ENCODE assay signal across 9 cellular contexts in the genomic region with DNA sequence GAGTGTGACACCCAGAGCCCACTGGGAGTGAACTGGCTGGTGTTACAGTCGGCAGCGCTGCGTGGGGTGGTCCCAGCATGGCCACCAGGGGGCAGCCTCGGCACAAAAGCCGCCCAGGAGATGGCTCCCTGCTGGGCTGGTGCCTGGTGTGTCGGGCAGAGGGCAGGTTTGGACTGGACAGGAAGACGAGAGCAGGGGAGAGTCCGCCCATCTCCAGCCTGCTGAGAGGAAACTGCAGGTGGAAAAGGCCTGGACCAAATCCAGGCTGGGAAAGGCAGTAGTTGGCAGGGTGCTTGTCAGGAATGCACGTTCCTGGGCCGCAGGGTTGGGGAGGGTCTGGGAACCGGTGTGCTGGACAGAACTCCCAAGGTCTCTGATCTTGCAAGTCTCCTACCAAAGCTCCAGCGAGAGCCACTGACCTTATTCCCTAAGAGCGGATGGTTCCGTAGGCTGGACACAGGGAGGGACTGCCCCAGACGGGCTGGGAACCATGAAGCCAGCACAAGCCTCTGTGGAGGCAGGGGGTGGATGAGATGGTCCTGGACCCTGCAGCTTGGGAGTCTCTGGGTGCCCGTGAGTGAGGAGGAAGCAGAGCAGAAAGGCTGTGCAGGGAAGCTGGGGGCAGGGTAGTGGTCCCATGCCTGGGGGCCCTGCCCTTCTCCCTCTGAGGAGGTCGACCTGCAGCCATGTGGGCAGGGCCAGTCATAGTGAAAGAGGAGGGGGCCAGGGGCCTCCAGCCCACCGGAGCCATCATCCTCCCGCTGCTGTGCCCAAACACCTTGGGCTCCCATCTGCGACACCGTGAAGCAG. TPM values are rescaled to one million over a fixed set of nuclear protein-coding genes. Genes with fewer than 3 reads are reported as not detected.
A peak's percentile ranks its signal among the peaks of the same experiment; 100 is the strongest.
DNase-seq lines count a peak whose midpoint lies in the region; ATAC-seq, FAIRE-seq and TF ChIP-seq lines count a peak whose summit lies in the region.
"Had no signal": no experiment of that assay in that cellular context is flagged by ENCODE, and none has a peak within 500 bp of the region (broad histone marks: within the 10 kb centered on the region; RNA-seq: fewer than 3 reads in every experiment).

No MANE protein-coding gene starts in this region.

- no peak for ATAC-seq in HG03139 (IDR thresholded peaks at IDR 0.05; ENCODE audit: unreplicated experiment)

- H3K9me3 ChIP-seq in H1 (ENCODE audit: insufficient read depth in 2 of 2, low read depth in 1 of 2, low read length in 1 of 2): no peaks in the 10 kb centered on the region

- H3K4me1 ChIP-seq in H1 (replicated peaks in 1 of 4; ENCODE audit: control insufficient read depth in 3 of 4, insufficient read depth in 4 of 4, low read length in 3 of 4): peaks cover 0 to 11% (median 9%) of the 10 kb centered on the region in 4 experiments; a peak in 5 of 7 replicates

- H2BK120ac ChIP-seq in H1 (replicated peaks; ENCODE audit: low read depth, low read length): no peak overlapping the region

- CTCF ChIA-PET in Calu3 (lab: Charles Lee) (interaction anchor here (1.0 kb wide), 1 partner anchor 9 kb away, joined by 5 read pairs; no protein-coding TSS in a partner anchor), HEK293T (lab: Yijun Ruan, JAX) (interaction anchor here (0.9 to 5.3 kb wide), 8 partner anchors 8 to 72 kb away, joined by 3 to 42 read pairs (median 4); partner anchors contain the start of gene CLBA1), H1 (lab: Charles Lee; ENCODE audit: partially characterized antibody) (interaction anchor here (0.8 to 11.5 kb wide), 29 partner anchors 8 to 416 kb away, joined by 3 to 161 read pairs (median 4); partner anchors contain the start of gene CLBA1)

- no peak overlapping the region for H4K5ac ChIP-seq in H1 (ENCODE audit: insufficient read length, low read depth, low read length)

- no peak overlapping the region for H2BK5ac ChIP-seq in H1 (ENCODE audit: low read depth, low read length)

- peak overlapping the region; percentile 53; the same call in 1 of the 2 replicates for H2BK15ac ChIP-seq in H1 (ENCODE audit: low read length)

- H2AFZ ChIP-seq in H1 (ENCODE audit: low read length): no peak overlapping the region

- intact Hi-C loops in Calu3 (cut with micrococcal nuclease; ENCODE audit: unreplicated experiment): loop anchor here (2.0 to 10.0 kb wide), 2 partner anchors 82 to 110 kb away; no protein-coding TSS in a partner anchor

- FAIRE-seq in H1 (lab: Jason Lieb, UNC): no peak

- peak; percentile 91 for TF ChIP-seq CTCF in Calu3 (IDR thresholded peaks at IDR 0.05; ENCODE audit: unreplicated experiment)
- TF ChIP-seq CTCF in H1 (IDR thresholded peaks at IDR 0.05; ENCODE audit: control extremely low read depth in 1 of 3, insufficient read depth in 1 of 3, low read depth in 1 of 3, low read length in 3 of 3): peak in 2 of 3 experiments; percentile 85 to 93; a peak in 3 of 4 replicates

- POLR2A ChIA-PET in HEK293T (lab: Yijun Ruan, JAX) (no interaction called here), H1 (lab: Charles Lee; ENCODE audit: partially characterized antibody) (interaction anchor here (1.1 kb wide), 1 partner anchor 43 kb away, joined by 3 read pairs; no protein-coding TSS in a partner anchor)

- peak; percentile 93 for DNase-seq in Calu3
- peak; percentile 82 for DNase-seq in HEK293T (ENCODE audit: extremely low spot score)
- peak; percentile 68 for DNase-seq in NOMO-1 treated with DMSO at 0.1 percent for 48 hours (lab: John Stamatoyannopoulos, UW; ENCODE audit: unreplicated experiment)
- DNase-seq in activated CD8-positive, alpha-beta memory T cell treated with anti-CD3 and anti-CD28 coated beads for 48 hours (ENCODE audit: low read depth in 2 of 3, low spot score in 2 of 3): peak; percentile 62 to 94 (median 88)
- DNase-seq in H1 (ENCODE audit: low read depth in 1 of 2, low spot score in 2 of 2): peak in 1 of 2 experiments; percentile 90
- DNase-seq in midbrain (lab: John Stamatoyannopoulos, UW): peak; percentile 51
- DNase-seq in stimulated activated CD8-positive, alpha-beta memory T cell treated with anti-CD3 and anti-CD28 coated beads, Interleukin-4, amount 100 ng/mL, for 4 hours (ENCODE audit: low read depth in 2 of 2, low spot score in 1 of 2): peak; percentile 61 to 79

- peaks cover 57% of the 10 kb centered on the region for H3K36me3 Mint-ChIP-seq in Calu3 (ENCODE audit: insufficient read depth, unreplicated experiment)

- no peaks in the 10 kb centered on the region; a peak in 1 of 8 replicates for H3K36me3 ChIP-seq in H1 (ENCODE audit: control insufficient read depth in 2 of 4, insufficient read depth in 4 of 4, low read length in 3 of 4)

- no peak overlapping the region for H2BK12ac ChIP-seq in H1 (ENCODE audit: low read depth, low read length)

- no peak overlapping the region for H3K9ac ChIP-seq in H1 (replicated peaks in 1 of 4; ENCODE audit: extremely low read depth in 1 of 4, low read depth in 3 of 4, low read length in 3 of 4)

- H3K4me3 Mint-ChIP-seq in Calu3 (ENCODE audit: low read depth, unreplicated experiment): peak overlapping the region; percentile 92

- H3K56ac ChIP-seq in H1 (replicated peaks; ENCODE audit: insufficient read length, low read depth, low read length): no peak overlapping the region

- H3K23ac ChIP-seq in H1 (ENCODE audit: insufficient read length): no peak overlapping the region

- H3K18ac ChIP-seq in H1 (ENCODE audit: extremely low read depth, low read length): no peak overlapping the region

- no peak for TF ChIP-seq POLR2A in H1 (IDR thresholded peaks at IDR 0.05; ENCODE audit: control extremely low read depth in 1 of 2, low read depth in 2 of 2, low read length in 2 of 2)

- TF ChIP-seq EP300 in H1 (IDR thresholded peaks at IDR 0.05; ENCODE audit: borderline replicate concordance in 1 of 2, low read depth in 2 of 2, low read length in 2 of 2): no peak

- no peak overlapping the region for H2BK20ac ChIP-seq in H1 (ENCODE audit: low read length)

- H3K4me1 Mint-ChIP-seq in Calu3 (ENCODE audit: low read depth, unreplicated experiment): peaks cover 52% of the 10 kb centered on the region

- H3K27ac Mint-ChIP-seq in Calu3 (ENCODE audit: unreplicated experiment): peak overlapping the region; percentile 54

- no peaks in the 10 kb centered on the region for H3K27me3 Mint-ChIP-seq in Calu3 (ENCODE audit: unreplicated experiment)

- H3K9me3 Mint-ChIP-seq in Calu3 (ENCODE audit: low read depth, unreplicated experiment): no peaks in the 10 kb centered on the region

- WGBS in H1 (ENCODE audit: extremely low coverage in 1 of 2, insufficient coverage in 1 of 2, insufficient read length in 1 of 2, insufficient replicate concordance in 2 of 2, low coverage in 1 of 2, low lambda C conversion rate in 2 of 2, missing lambda C conversion rate in 1 of 2), 2 experiments: 54% methylated on average over 19 of the region's 21 CpGs; no CpG with 5 or more reads in 1 of the 2 experiments

- no peaks in the 10 kb centered on the region for H3K79me1 ChIP-seq in H1 (ENCODE audit: low read depth, low read length)

- H2AK5ac ChIP-seq in H1 (ENCODE audit: low read depth, low read length): no peak overlapping the region

- no peak overlapping the region for H3K4me3 ChIP-seq in H1 (ENCODE audit: extremely low read depth in 1 of 4, insufficient read depth in 2 of 4, low read depth in 3 of 4, low read length in 4 of 4)

- peaks cover 10% of the 10 kb centered on the region; the same call in 1 of the 2 replicates for H3K23me2 ChIP-seq in H1 (ENCODE audit: low read depth, low read length)

- no TSS peak for BruUV-seq in Calu3 (replicated peaks; lab: Mats Ljungman, UMichigan)

- no peaks in the 10 kb centered on the region for H3K79me2 ChIP-seq in H1 (ENCODE audit: control insufficient read depth in 1 of 2, insufficient read depth in 2 of 2, low read length in 2 of 2)

- H4K20me1 ChIP-seq in H1 (replicated peaks in 1 of 2; ENCODE audit: control insufficient read depth in 1 of 2, insufficient read depth in 2 of 2, low read length in 2 of 2): peaks cover 4 to 13% of the 10 kb centered on the region in 2 experiments

- no peak overlapping the region for H3K4ac ChIP-seq in H1 (replicated peaks; ENCODE audit: insufficient read length, low read depth, low read length)

- H4K8ac ChIP-seq in H1 (ENCODE audit: extremely low read depth, insufficient read depth, low read length): peak overlapping the region; percentile 3

- no peak overlapping the region for H3K4me2 ChIP-seq in H1 (ENCODE audit: insufficient read depth in 1 of 2, low read depth in 2 of 2, low read length in 2 of 2)

- H4K91ac ChIP-seq in H1 (replicated peaks; ENCODE audit: insufficient read length, low read length): no peak overlapping the region

- peaks cover 18 to 38% (median 31%) of the 10 kb centered on the region in 4 experiments for H3K27me3 ChIP-seq in H1 (replicated peaks in 1 of 4; ENCODE audit: control insufficient read depth in 3 of 4, extremely low read depth in 1 of 4, insufficient read depth in 3 of 4, low read length in 3 of 4)

- H3K14ac ChIP-seq in H1 (ENCODE audit: insufficient read length): no peak overlapping the region

- no peak overlapping the region for H3K27ac ChIP-seq in H1 (ENCODE audit: low read depth, low read length)

- TF ChIP-seq RAD21 in H1 (IDR thresholded peaks at IDR 0.05 in 1 of 2, conservative IDR thresholded peaks at IDR 0.05 in 1 of 2; ENCODE audit: low read depth in 2 of 2, low read length in 2 of 2): peak; percentile 73 to 85

RNA-seq across cellular contexts. Expression of gene AHNAK2, which starts 1.8 kb away (rescaled TPM):
- 42.0 and 56.5 TPM in 2 replicates for total RNA-seq in Calu3 (2022)
- total RNA-seq in H1 (2021; fragmentation: NEBNext Ultra II Directional; extraction: Animal tissue kit (Norgen Biotek cat#: 25700)): 1.5 and 2.0 TPM in 2 replicates
- 0.64 and 0.95 TPM in 2 replicates for polyA plus RNA-seq in H1 (2011; rRNA removed)
- 0.67 TPM for polyA plus RNA-seq in H1 (2011; cell fraction: cytosol; rRNA removed)
- polyA plus RNA-seq in H1 (2011; cell fraction: nucleus; rRNA removed): 4.3 TPM
- 1.2 to 2.0 TPM (median 1.7 TPM) in 4 replicates for polyA plus RNA-seq in H1 (2012, experiment 1 of 2)
- polyA plus RNA-seq in H1 (2012, experiment 2 of 2): 0.55 TPM
- 0.99 TPM for polyA plus RNA-seq in H1 (2013, experiment 1 of 2)
- polyA plus RNA-seq in H1 (2013, experiment 2 of 2): 0.96 TPM
- 3.2 and 4.3 TPM in 2 replicates for polyA minus RNA-seq in H1 (2011; rRNA and poly(A)+ RNA removed)
- polyA minus RNA-seq in H1 (2011; cell fraction: cytosol; rRNA and poly(A)+ RNA removed): 2.9 TPM
- 4.9 TPM for polyA minus RNA-seq in H1 (2011; cell fraction: nucleus; rRNA and poly(A)+ RNA removed)

RNA-seq across cellular contexts. Expression of gene CLBA1, which starts 9.2 kb away (rescaled TPM):
- total RNA-seq in Calu3 (2022): 12.8 and 13.8 TPM in 2 replicates
- 2.1 and 2.4 TPM in 2 replicates for total RNA-seq in H1 (2021; fragmentation: NEBNext Ultra II Directional; extraction: Animal tissue kit (Norgen Biotek cat#: 25700))
- 1.6 and 2.3 TPM in 2 replicates for polyA plus RNA-seq in H1 (2011; rRNA removed)
- polyA plus RNA-seq in H1 (2011; cell fraction: cytosol; rRNA removed): 3.1 TPM
- 4.8 TPM for polyA plus RNA-seq in H1 (2011; cell fraction: nucleus; rRNA removed)
- polyA plus RNA-seq in H1 (2012, experiment 1 of 2): 2.8 to 3.4 TPM (median 3.1 TPM) in 4 replicates
- 2.1 TPM for polyA plus RNA-seq in H1 (2012, experiment 2 of 2)
- polyA plus RNA-seq in H1 (2013, experiment 1 of 2): 2.3 TPM
- 2.6 TPM for polyA plus RNA-seq in H1 (2013, experiment 2 of 2)
- polyA minus RNA-seq in H1 (2011; rRNA and poly(A)+ RNA removed): 1.8 TPM in 2 replicates
- 3.2 TPM for polyA minus RNA-seq in H1 (2011; cell fraction: cytosol; rRNA and poly(A)+ RNA removed)
- 2.4 TPM for polyA minus RNA-seq in H1 (2011; cell fraction: nucleus; rRNA and poly(A)+ RNA removed)

RNA-seq across cellular contexts. Expression of gene CDCA4, which starts 44.5 kb away (rescaled TPM):
- 28.9 and 32.4 TPM in 2 replicates for total RNA-seq in Calu3 (2022)
- 48.6 and 49.9 TPM in 2 replicates for total RNA-seq in H1 (2021; fragmentation: NEBNext Ultra II Directional; extraction: Animal tissue kit (Norgen Biotek cat#: 25700))
- polyA plus RNA-seq in H1 (2011; rRNA removed): 62.4 and 80.6 TPM in 2 replicates
- 50.8 TPM for polyA plus RNA-seq in H1 (2011; cell fraction: cytosol; rRNA removed)
- 39.8 TPM for polyA plus RNA-seq in H1 (2011; cell fraction: nucleus; rRNA removed)
- polyA plus RNA-seq in H1 (2012, experiment 1 of 2): 37.3 to 58.6 TPM (median 48.3 TPM) in 4 replicates
- polyA plus RNA-seq in H1 (2012, experiment 2 of 2): 47.6 TPM
- 33.4 TPM for polyA plus RNA-seq in H1 (2013, experiment 1 of 2)
- polyA plus RNA-seq in H1 (2013, experiment 2 of 2): 33.4 TPM
- 29.7 and 32.5 TPM in 2 replicates for polyA minus RNA-seq in H1 (2011; rRNA and poly(A)+ RNA removed)
- 32.9 TPM for polyA minus RNA-seq in H1 (2011; cell fraction: cytosol; rRNA and poly(A)+ RNA removed)
- polyA minus RNA-seq in H1 (2011; cell fraction: nucleus; rRNA and poly(A)+ RNA removed): 18.1 TPM

RNA-seq across cellular contexts. Expression of gene PLD4, which starts 51.7 kb away (rescaled TPM):
- 0.09 and 0.12 TPM in 2 replicates for total RNA-seq in Calu3 (2022)
- total RNA-seq in H1 (2021; fragmentation: NEBNext Ultra II Directional; extraction: Animal tissue kit (Norgen Biotek cat#: 25700)): 0.04 TPM in 1 of 2 replicates, not detected in the other
- polyA plus RNA-seq in H1 (2011; rRNA removed): 0.05 and 0.06 TPM in 2 replicates
- polyA plus RNA-seq in H1 (2011; cell fraction: cytosol; rRNA removed): 0.04 TPM
- polyA plus RNA-seq in H1 (2011; cell fraction: nucleus; rRNA removed): 0.13 TPM
- polyA plus RNA-seq in H1 (2012, experiment 1 of 2): 0.13 TPM in 1 of 4 replicates, not detected in the others
- not detected for polyA plus RNA-seq in H1 (2012, experiment 2 of 2)
- 0.04 TPM for polyA plus RNA-seq in H1 (2013, experiment 1 of 2)
- 0.02 TPM for polyA plus RNA-seq in H1 (2013, experiment 2 of 2)
- polyA minus RNA-seq in H1 (2011; rRNA and poly(A)+ RNA removed): 0.06 and 0.10 TPM in 2 replicates
- polyA minus RNA-seq in H1 (2011; cell fraction: cytosol; rRNA and poly(A)+ RNA removed): not detected
- polyA minus RNA-seq in H1 (2011; cell fraction: nucleus; rRNA and poly(A)+ RNA removed): 0.20 TPM
- total RNA-seq: activated CD8-positive, alpha-beta memory T cell treated with anti-CD3 and anti-CD28 coated beads for 36 hours had no signal

Comparison
In these comparisons a context has a peak if more than half of its experiments do, and no peak if none do; other contexts are left out.
1. RNA of gene AHNAK2, which starts 1.8 kb away (total RNA-seq): 42.0 to 56.5 TPM in Calu3; 1.5 to 2.0 TPM in H1; every median in the first group is over 10 times any median in the second.